Comparison of ENCODE assay signal across 22 cellular contexts in genomic region chr13:25330541-25330940, GRCh38. TPM values are rescaled to one million over a fixed set of nuclear protein-coding genes. Genes with fewer than 3 reads are reported as not detected.
DNase-seq lines count a peak whose midpoint lies in the region; ATAC-seq, FAIRE-seq and TF ChIP-seq lines count a peak whose summit lies in the region.
"Had no signal": no experiment of that assay in that cellular context is flagged by ENCODE, and none has a peak within 500 bp of the region (broad histone marks: within the 10 kb centered on the region; RNA-seq: fewer than 3 reads in every experiment).

No MANE protein-coding gene starts in this region.

- DNase-seq in AG10803 (ENCODE audit: low read depth): peak; percentile 40
- DNase-seq in M059J (ENCODE audit: low read depth): peak; percentile 19
- peak; percentile 17 for DNase-seq in epithelial cell of esophagus (ENCODE audit: low read depth)
- peak; percentile 19 for DNase-seq in myocyte (ENCODE audit: low read depth)
- DNase-seq in activated naive CD4-positive, alpha-beta T cell (lab: John Stamatoyannopoulos, UW): no peak
- no peak for DNase-seq in SKM-1 (lab: John Stamatoyannopoulos, UW; ENCODE audit: unreplicated experiment)
- no peak for DNase-seq in HTR-8/SVneo (ENCODE audit: insufficient read length, low spot score)
- DNase-seq: activated CD4-positive, alpha-beta T cell treated with anti-CD3 and anti-CD28 coated beads, Interleukin-2, amount 10 ng/mL, durations not matched to agents 24 days and 14 days; activated gamma-delta T cell treated with Interleukin-2 at 50 U/mL for 16 hours; activated T-cell treated with anti-CD3 and anti-CD28 coated beads, Interleukin-2, amount 50 U/mL, for 4 hours; COR-L47; esophagus squamous epithelium; Kasumi-1; naive thymus-derived CD4-positive, alpha-beta T cell; NCI-H82; SIG-M5; stimulated activated CD4-positive, alpha-beta T cell treated with anti-CD3 and anti-CD28 coated beads, Interleukin-15, amount 100 ng/mL, for 24 hours; transverse colon had no signal

- ATAC-seq in HG02885 (IDR thresholded peaks at IDR 0.05; ENCODE audit: poor library complexity, unreplicated experiment): no peak
- ATAC-seq: activated T-cell treated with anti-CD3 and anti-CD28 coated beads, Interleukin-2, amount 50 U/mL, for 4 hours; naive thymus-derived CD4-positive, alpha-beta T cell; stimulated activated effector memory CD8-positive, alpha-beta T cell treated with anti-CD3 and anti-CD28 coated beads, Interleukin-12 subunit alpha, Interleukin-12 subunit beta, amount 100 ng/mL, for 72 hours had no signal

- TF ChIP-seq CTCF in AG10803 (conservative IDR thresholded peaks at IDR 0.05; ENCODE audit: low read length) (no peak), epithelial cell of esophagus (IDR thresholded peaks at IDR 0.05; ENCODE audit: insufficient read depth, low read depth, low read length, missing control alignments) (no peak)

- FAIRE-seq in HTR-8/SVneo (lab: Jason Lieb, UNC): no peak
- FAIRE-seq: RCC 7860 had no signal

- no peak overlapping the region for H3K4me3 ChIP-seq in AG10803 (ENCODE audit: low read length)
- H3K4me3 ChIP-seq in epithelial cell of esophagus (ENCODE audit: low read length): no peak overlapping the region
- H3K4me3 ChIP-seq: BLaER1 treated with 17β-estradiol and CSF1 and Interleukin-3, amounts not matched to agents 10 nM and 100 nM; esophagus squamous epithelium; transverse colon had no signal

RNA-seq across cellular contexts. Expression of gene NUP58, which starts 29.1 kb away (rescaled TPM):
- total RNA-seq in M059J (2014; rRNA removed; shearing (Covaris generic)): 55.5 and 72.1 TPM in 2 replicates
- total RNA-seq in myocyte: 87.1 and 95.9 TPM in 2 replicates
- polyA plus RNA-seq in myocyte (2012): 16.9 TPM

RNA-seq across cellular contexts. Expression of gene ATP8A2, which starts 41.2 kb away (rescaled TPM):
- total RNA-seq in M059J (2014; rRNA removed; shearing (Covaris generic)): 0.44 and 0.47 TPM in 2 replicates
- total RNA-seq in myocyte: 0.62 and 0.86 TPM in 2 replicates
- 0.62 TPM for polyA plus RNA-seq in myocyte (2012)
- total RNA-seq: esophagus squamous epithelium had no signal

RNA-seq across cellular contexts. Expression of gene MTMR6, which starts 43.3 kb away (rescaled TPM):
- total RNA-seq in M059J (2014; rRNA removed; shearing (Covaris generic)): 20.3 and 20.9 TPM in 2 replicates
- 20.1 and 21.9 TPM in 2 replicates for total RNA-seq in myocyte
- 8.1 TPM for polyA plus RNA-seq in myocyte (2012)

Comparison
In these comparisons a context has a peak if more than half of its experiments do, and no peak if none do; other contexts are left out.
1. DNase-seq: peak in AG10803 (single experiment), M059J (single experiment), epithelial cell of esophagus (single experiment) and myocyte (single experiment); none in activated naive CD4-positive, alpha-beta T cell (0 of 4), SKM-1 (single experiment) and HTR-8/SVneo (single experiment).